Comparison of ENCODE assay signal across 11 cellular contexts in genomic region chr11:65330544-65330943, GRCh38. TPM values are rescaled to one million over a fixed set of nuclear protein-coding genes. Genes with fewer than 3 reads are reported as not detected.
DNase-seq lines count a peak whose midpoint lies in the region; ATAC-seq, FAIRE-seq and TF ChIP-seq lines count a peak whose summit lies in the region.
"Had no signal": no experiment of that assay in that cellular context is flagged by ENCODE, and none has a peak within 500 bp of the region (broad histone marks: within the 10 kb centered on the region; RNA-seq: fewer than 3 reads in every experiment).

No MANE protein-coding gene starts in this region.

- no peaks in the 10 kb centered on the region for H3K36me3 Mint-ChIP-seq in astrocyte (ENCODE audit: low read depth, unreplicated experiment)
- no peaks in the 10 kb centered on the region for H3K36me3 Mint-ChIP-seq in neural progenitor cell

- intact Hi-C loops in sigmoid colon (cut with DNase I) = loop anchor here (1.0 to 2.0 kb wide), 2 partner anchors 55 to 104 kb away; no protein-coding TSS in a partner anchor

- peaks cover 18% of the 10 kb centered on the region for H3K79me2 ChIP-seq in astrocyte (ENCODE audit: insufficient read depth, low read length)
- peaks cover 21% of the 10 kb centered on the region for H3K79me2 ChIP-seq in neural progenitor cell (ENCODE audit: low read depth)

- H3K36me3 ChIP-seq in astrocyte (ENCODE audit: insufficient read depth, low read length) (no peaks in the 10 kb centered on the region), neural progenitor cell (no peaks in the 10 kb centered on the region), sigmoid colon (no peaks in the 10 kb centered on the region)

- FAIRE-seq in astrocyte (lab: Jason Lieb, UNC) = no peak

- H2AFZ ChIP-seq in astrocyte (ENCODE audit: low read depth, low read length) (no peak overlapping the region), neural progenitor cell (replicated peaks) (no peak overlapping the region)

- TF ChIP-seq EP300 in Ishikawa (IDR thresholded peaks at IDR 0.05; ENCODE audit: borderline replicate concordance) (no peak), sigmoid colon (IDR thresholded peaks at IDR 0.05) (no peak)

- H3K4me2 ChIP-seq in astrocyte (ENCODE audit: low read length) = no peak overlapping the region
- H3K4me2 ChIP-seq in neural progenitor cell = no peak overlapping the region
- H3K4me2 ChIP-seq: KMS-11 had no signal

- H3K27ac Mint-ChIP-seq in astrocyte (ENCODE audit: unreplicated experiment) (peak overlapping the region; percentile 62), neural progenitor cell (no peak overlapping the region)

- H3K27ac ChIP-seq in astrocyte (ENCODE audit: low read depth, low read length) = no peak overlapping the region
- no peak overlapping the region for H3K27ac ChIP-seq in neural progenitor cell
- H3K27ac ChIP-seq in sigmoid colon = no peak overlapping the region
- H3K27ac ChIP-seq: KMS-11 had no signal

- H3K4me3 Mint-ChIP-seq in astrocyte (ENCODE audit: unreplicated experiment) = no peak overlapping the region
- peak overlapping the region; percentile 55 for H3K4me3 Mint-ChIP-seq in neural progenitor cell

- no peaks in the 10 kb centered on the region for H3K27me3 ChIP-seq in astrocyte (ENCODE audit: insufficient read depth, low read length)
- H3K27me3 ChIP-seq in neural progenitor cell = peaks cover 7% of the 10 kb centered on the region
- no peaks in the 10 kb centered on the region for H3K27me3 ChIP-seq in sigmoid colon

- H3K4me1 ChIP-seq in astrocyte (ENCODE audit: insufficient read depth, low read length) = peaks cover 15% of the 10 kb centered on the region
- peaks cover 4% of the 10 kb centered on the region for H3K4me1 ChIP-seq in neural progenitor cell
- peaks cover 0 to 23% (median 15%) of the 10 kb centered on the region in 4 donors for H3K4me1 ChIP-seq in sigmoid colon

- no peaks in the 10 kb centered on the region for H3K27me3 Mint-ChIP-seq in astrocyte (ENCODE audit: low read depth, unreplicated experiment)
- H3K27me3 Mint-ChIP-seq in neural progenitor cell (ENCODE audit: insufficient read depth, low read depth) = peaks cover 5% of the 10 kb centered on the region
- H3K27me3 Mint-ChIP-seq: B cell had no signal

- peak; percentile 9 for DNase-seq in NCI-H82 (lab: John Stamatoyannopoulos, UW)
- no peak for DNase-seq in NCI-H82 treated with DMSO at 0.1 percent for 48 hours (lab: John Stamatoyannopoulos, UW; ENCODE audit: unreplicated experiment)
- DNase-seq in astrocyte (ENCODE audit: low read depth) = no peak
- no peak for DNase-seq in neural progenitor cell (ENCODE audit: low spot score)
- DNase-seq in glomerular visceral epithelial cell (ENCODE audit: extremely low spot score) = no peak
- no peak for DNase-seq in sigmoid colon
- DNase-seq: 8988T had no signal

- TF ChIP-seq CTCF in astrocyte (IDR thresholded peaks at IDR 0.05; ENCODE audit: insufficient read depth, low read depth, low read length) = no peak
- TF ChIP-seq CTCF in neural progenitor cell (IDR thresholded peaks at IDR 0.05) = no peak
- TF ChIP-seq CTCF in sigmoid colon (IDR thresholded peaks at IDR 0.05) = no peak

- peaks cover 28% of the 10 kb centered on the region for H3F3A ChIP-seq in neural progenitor cell (ENCODE audit: low read depth)

- WGBS in sigmoid colon, 2 donors = 62 to 79% methylated on average over 7 of the region's 7 CpGs

- no peak for ATAC-seq in GM21825 (IDR thresholded peaks at IDR 0.05; ENCODE audit: unreplicated experiment)

- H3K9me3 Mint-ChIP-seq in astrocyte (ENCODE audit: unreplicated experiment) (no peaks in the 10 kb centered on the region), neural progenitor cell (no peaks in the 10 kb centered on the region)

- no peak for TF ChIP-seq RAD21 in Ishikawa (IDR thresholded peaks at IDR 0.05; ENCODE audit: low read depth)

- H3K4me1 Mint-ChIP-seq in astrocyte (ENCODE audit: low read depth, unreplicated experiment) (peaks cover 5% of the 10 kb centered on the region), neural progenitor cell (peaks cover 17% of the 10 kb centered on the region)

- no peak for TF ChIP-seq POLR2A in sigmoid colon (IDR thresholded peaks at IDR 0.05)

- no peaks in the 10 kb centered on the region for H3K9me3 ChIP-seq in astrocyte (ENCODE audit: insufficient read depth, low read depth, low read length)
- no peaks in the 10 kb centered on the region for H3K9me3 ChIP-seq in neural progenitor cell (ENCODE audit: low read depth)
- H3K9me3 ChIP-seq in sigmoid colon = no peaks in the 10 kb centered on the region

- H4K20me1 ChIP-seq in astrocyte (ENCODE audit: insufficient read depth, low read length) (peaks cover 13% of the 10 kb centered on the region), neural progenitor cell (ENCODE audit: low read depth) (peaks cover 11% of the 10 kb centered on the region)

- H3K4me3 ChIP-seq in astrocyte (ENCODE audit: insufficient read depth, low read depth, low read length) = no peak overlapping the region
- no peak overlapping the region for H3K4me3 ChIP-seq in neural progenitor cell
- H3K4me3 ChIP-seq in sigmoid colon = no peak overlapping the region

- H3K9ac ChIP-seq in astrocyte (ENCODE audit: low read length) (no peak overlapping the region), neural progenitor cell (no peak overlapping the region)
- H3K9ac ChIP-seq: KMS-11 had no signal

TF ChIP-seq in Ishikawa, 13 proteins besides CTCF, POLR2A, EP300 and RAD21:
- TF ChIP-seq REST (IDR thresholded peaks at IDR 0.05; ENCODE audit: low read depth) = no peak
- no peak for TF ChIP-seq TEAD4 (IDR thresholded peaks at IDR 0.05)
- TF ChIP-seq CEBPB (IDR thresholded peaks at IDR 0.05) = no peak
- no peak for TF ChIP-seq FOXM1 (IDR thresholded peaks at IDR 0.05; ENCODE audit: borderline replicate concordance, low read depth)
- 0 out of 2 replicates have a peak, but pooled peaks have one; percentile 1 for TF ChIP-seq MAX (IDR thresholded peaks at IDR 0.05)
- no peak for TF ChIP-seq TAF1 (IDR thresholded peaks at IDR 0.05; ENCODE audit: low read depth)
- no peak for TF ChIP-seq TCF12 (IDR thresholded peaks at IDR 0.05; ENCODE audit: low read depth)

RNA-seq across cellular contexts. Expression of gene DPF2, which starts 3.1 kb away (rescaled TPM):
- 58.5 and 66.4 TPM in 2 replicates for total RNA-seq in astrocyte
- 63.3 and 72.1 TPM in 2 replicates for total RNA-seq in neural progenitor cell (ENCODE audit: low replicate concordance)
- total RNA-seq in sigmoid colon = 10 to 100 TPM; 28.5 to 51.2 (median 40.5) TPM
- 10 to 100 TPM; 13.8 to 25.4 (median 14.1) TPM for polyA plus RNA-seq in sigmoid colon

RNA-seq across cellular contexts. Expression of gene CDC42EP2, which starts 15.9 kb away (rescaled TPM):
- total RNA-seq in astrocyte = 23.0 and 26.7 TPM in 2 replicates
- total RNA-seq in neural progenitor cell (ENCODE audit: low replicate concordance) = 0.11 and 0.87 TPM in 2 replicates
- 10 to 100 TPM; 11.0 to 29.1 (median 16.5) TPM for total RNA-seq in sigmoid colon
- polyA plus RNA-seq in sigmoid colon = 10 to 100 TPM in 2 of 3 donors, 1 to 10 TPM in 1; 8.8 to 15.0 (median 11.4) TPM

RNA-seq across cellular contexts. Expression of gene TIGD3, which starts 24.0 kb away (rescaled TPM):
- 0.20 and 0.29 TPM in 2 replicates for total RNA-seq in astrocyte
- 2.5 and 4.3 TPM in 2 replicates for total RNA-seq in neural progenitor cell (ENCODE audit: low replicate concordance)
- under 1 TPM in 3 of 4 donors, not detected in 1; 0.14 to 0.36 (median 0.33) TPM for total RNA-seq in sigmoid colon
- polyA plus RNA-seq in sigmoid colon = under 1 TPM in 2 of 3 donors, not detected in 1; 0.69 to 0.96 TPM

RNA-seq across cellular contexts. Expression of gene SLC25A45, which starts 51.9 kb away (rescaled TPM):
- total RNA-seq in astrocyte (1.9 and 2.6 TPM in 2 replicates), neural progenitor cell (ENCODE audit: low replicate concordance) (0.47 and 1.2 TPM in 2 replicates), sigmoid colon (1 to 10 TPM; 2.5 to 8.9 (median 6.0) TPM)
- polyA plus RNA-seq in sigmoid colon = 10 to 100 TPM in 1 of 3 donors, 1 to 10 TPM in 2; 1.2 to 12.8 (median 2.5) TPM

RNA-seq across cellular contexts. Expression of gene FRMD8, which starts 55.9 kb away (rescaled TPM):
- total RNA-seq in astrocyte (61.2 and 76.3 TPM in 2 replicates), neural progenitor cell (ENCODE audit: low replicate concordance) (5.8 and 28.3 TPM in 2 replicates), sigmoid colon (10 to 100 TPM; 10.7 to 27.5 (median 15.6) TPM)
- polyA plus RNA-seq in sigmoid colon = 10 to 100 TPM; 21.6 to 29.0 (median 25.2) TPM
